10 cellular contexts compared by ENCODE assay signal in the genomic region with DNA sequence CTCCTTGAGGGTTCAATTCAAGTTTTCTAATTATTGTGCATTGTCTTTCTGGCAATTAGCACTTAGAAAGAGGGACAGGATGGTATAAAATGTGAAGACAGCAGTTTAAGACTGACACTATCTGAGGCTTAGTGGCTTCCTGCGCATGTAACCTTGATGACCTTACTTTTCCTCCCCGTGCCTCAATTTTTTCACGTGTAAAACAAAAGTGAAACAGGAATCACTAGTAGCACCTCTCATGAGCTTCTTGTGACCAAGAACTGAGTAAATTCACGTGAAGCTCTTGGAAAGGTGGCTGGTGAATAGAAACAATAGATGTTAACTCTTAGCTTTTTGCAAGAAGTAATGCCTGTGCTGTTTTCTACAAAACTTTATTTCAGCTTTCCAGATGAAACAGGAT.
A peak's percentile ranks its signal among the peaks of the same experiment; 100 is the strongest.
DNase-seq lines count a peak whose midpoint lies in the region; ATAC-seq and TF ChIP-seq lines count a peak whose summit lies in the region.
"Had no signal": no experiment of that assay in that cellular context is flagged by ENCODE, and none has a peak within 500 bp of the region (broad histone marks: within the 10 kb centered on the region; RNA-seq: fewer than 3 reads in every experiment).

No MANE protein-coding gene starts in this region.

- CTCF ChIA-PET in naive thymus-derived CD4-positive, alpha-beta T cell (lab: Charles Lee): interaction anchor here (0.7 to 2.8 kb wide), 14 partner anchors 8 to 1032 kb away, joined by 3 to 13 read pairs (median 4); no protein-coding TSS in a partner anchor

- H3K4me1 ChIP-seq in DOHH2 (ENCODE audit: control insufficient read depth, low read length) (no peaks in the 10 kb centered on the region), colonic mucosa (no peaks in the 10 kb centered on the region)
- H3K4me1 ChIP-seq in naive thymus-derived CD4-positive, alpha-beta T cell (ENCODE audit: control insufficient read depth in 2 of 2, insufficient read depth in 2 of 2, low read length in 2 of 2): peaks cover 0 to 13% of the 10 kb centered on the region in 2 donors

- H3K4me3 ChIP-seq in DOHH2 (ENCODE audit: low read length) (no peak overlapping the region), colonic mucosa (no peak overlapping the region)
- peak overlapping the region; percentile 50 for H3K4me3 ChIP-seq in naive thymus-derived CD4-positive, alpha-beta T cell (ENCODE audit: low read length)
- H3K4me3 ChIP-seq: cardiac muscle cell had no signal

- H3K27ac ChIP-seq in DOHH2 (ENCODE audit: low read depth, low read length) (no peak overlapping the region), colonic mucosa (no peak overlapping the region)
- peak overlapping the region; percentile 52 for H3K27ac ChIP-seq in naive thymus-derived CD4-positive, alpha-beta T cell (ENCODE audit: low read depth, low read length)
- H3K27ac ChIP-seq: cardiac muscle cell, neutrophil had no signal

- H3K9me3 Mint-ChIP-seq in activated naive CD8-positive, alpha-beta T cell treated with anti-CD3 and anti-CD28 coated beads, Interleukin-2, amount 10 ng/mL, durations not matched to agents 7 days and 5 days: no peaks in the 10 kb centered on the region
- H3K9me3 Mint-ChIP-seq in naive thymus-derived CD4-positive, alpha-beta T cell: no peaks in the 10 kb centered on the region
- H3K9me3 Mint-ChIP-seq: stimulated activated naive B cell treated with anti-CD40 and anti-IgM and Interleukin-4, amounts not matched to agents 10 μg/mL and 1 μg/mL and 100 μg/mL, for 72 hours had no signal

- H3K27me3 ChIP-seq in DOHH2 (ENCODE audit: control insufficient read depth, low read length) (peaks cover 7% of the 10 kb centered on the region), colonic mucosa (no peaks in the 10 kb centered on the region)
- no peaks in the 10 kb centered on the region for H3K27me3 ChIP-seq in naive thymus-derived CD4-positive, alpha-beta T cell (ENCODE audit: control insufficient read depth in 2 of 2, insufficient read depth in 2 of 2, low read length in 2 of 2)
- H3K27me3 ChIP-seq: cardiac muscle cell had no signal

- H3K4me2 ChIP-seq in DOHH2 (ENCODE audit: low read length): peak overlapping the region; percentile 58

- no peaks in the 10 kb centered on the region for H3K36me3 Mint-ChIP-seq in activated naive CD8-positive, alpha-beta T cell treated with anti-CD3 and anti-CD28 coated beads, Interleukin-2, amount 10 ng/mL, durations not matched to agents 7 days and 5 days
- no peaks in the 10 kb centered on the region for H3K36me3 Mint-ChIP-seq in naive thymus-derived CD4-positive, alpha-beta T cell
- H3K36me3 Mint-ChIP-seq: stimulated activated naive B cell treated with anti-CD40 and anti-IgM and Interleukin-4, amounts not matched to agents 10 μg/mL and 1 μg/mL and 100 μg/mL, for 72 hours had no signal

- peaks cover 11% of the 10 kb centered on the region for H3K4me1 Mint-ChIP-seq in activated naive CD8-positive, alpha-beta T cell treated with anti-CD3 and anti-CD28 coated beads, Interleukin-2, amount 10 ng/mL, durations not matched to agents 7 days and 5 days
- H3K4me1 Mint-ChIP-seq in naive thymus-derived CD4-positive, alpha-beta T cell: peaks cover 4 to 25% (median 15%) of the 10 kb centered on the region in 7 donors

- no peaks in the 10 kb centered on the region for H3K9me3 ChIP-seq in DOHH2 (ENCODE audit: control insufficient read depth, insufficient read depth, low read length)
- H3K9me3 ChIP-seq in naive thymus-derived CD4-positive, alpha-beta T cell (ENCODE audit: control insufficient read depth in 2 of 3, low read length in 3 of 3): no peaks in the 10 kb centered on the region
- no peaks in the 10 kb centered on the region for H3K9me3 ChIP-seq in colonic mucosa
- H3K9me3 ChIP-seq: neutrophil had no signal

- H3K9ac ChIP-seq in colonic mucosa (ENCODE audit: low read depth in 2 of 2, low read length in 2 of 2): no peak overlapping the region

- peaks cover 10% of the 10 kb centered on the region for H3K27me3 Mint-ChIP-seq in activated naive CD8-positive, alpha-beta T cell treated with anti-CD3 and anti-CD28 coated beads, Interleukin-2, amount 10 ng/mL, durations not matched to agents 7 days and 5 days
- peaks cover 0 to 13% (median 3%) of the 10 kb centered on the region in 5 donors for H3K27me3 Mint-ChIP-seq in naive thymus-derived CD4-positive, alpha-beta T cell

- TF ChIP-seq CTCF in DOHH2 (IDR thresholded peaks at IDR 0.05; ENCODE audit: low read depth, low read length, poor library complexity, severe bottlenecking) (no peak), colonic mucosa (IDR thresholded peaks at IDR 0.05) (no peak)

- POLR2A ChIA-PET in activated naive CD8-positive, alpha-beta T cell treated with anti-CD3 and anti-CD28 coated beads, Interleukin-2, amount 10 ng/mL, durations not matched to agents 7 days and 5 days (lab: Charles Lee): no interaction called here
- POLR2A ChIA-PET in naive thymus-derived CD4-positive, alpha-beta T cell (lab: Charles Lee): interaction anchor here (0.6 to 1.4 kb wide), 2 partner anchors 64 to 110 kb away, joined by 4 read pairs; no protein-coding TSS in a partner anchor

- no peaks in the 10 kb centered on the region for H3K9me2 ChIP-seq in DOHH2 (replicated peaks; ENCODE audit: control insufficient read depth, low read length)

- intact Hi-C loops in naive thymus-derived CD4-positive, alpha-beta T cell (cut with micrococcal nuclease): loop anchor here (1.0 to 10.0 kb wide), 11 partner anchors 107 to 1459 kb away; partner anchors contain the start of gene LMO7 (in 1 of the 2)
- intact Hi-C loops in colonic mucosa (cut with DNase I): loop anchor here (5.0 to 10.0 kb wide), 5 partner anchors 55 to 1115 kb away; no protein-coding TSS in a partner anchor

- H3K4me3 Mint-ChIP-seq in activated naive CD8-positive, alpha-beta T cell treated with anti-CD3 and anti-CD28 coated beads, Interleukin-2, amount 10 ng/mL, durations not matched to agents 7 days and 5 days: peak overlapping the region; percentile 70
- H3K4me3 Mint-ChIP-seq in naive thymus-derived CD4-positive, alpha-beta T cell: peak overlapping the region; percentile 60 to 85 (median 80)

- H3F3A ChIP-seq in DOHH2 (ENCODE audit: control insufficient read depth, insufficient read depth): no peaks in the 10 kb centered on the region

- H3K27ac Mint-ChIP-seq in activated naive CD8-positive, alpha-beta T cell treated with anti-CD3 and anti-CD28 coated beads, Interleukin-2, amount 10 ng/mL, durations not matched to agents 7 days and 5 days: peak overlapping the region; percentile 72
- H3K27ac Mint-ChIP-seq in naive thymus-derived CD4-positive, alpha-beta T cell: peak overlapping the region; percentile 72 to 92 (median 86)
- H3K27ac Mint-ChIP-seq: stimulated activated naive B cell treated with anti-CD40 and anti-IgM and Interleukin-4, amounts not matched to agents 10 μg/mL and 1 μg/mL and 100 μg/mL, for 72 hours had no signal

- ATAC-seq in HG03354 (IDR thresholded peaks at IDR 0.05; ENCODE audit: poor library complexity, severe bottlenecking, unreplicated experiment): peak; percentile 13
- peak; percentile 88 for ATAC-seq in activated naive CD8-positive, alpha-beta T cell treated with anti-CD3 and anti-CD28 coated beads, Interleukin-2, amount 10 ng/mL, durations not matched to agents 7 days and 5 days (ENCODE audit: low read depth)
- peak; percentile 81 for ATAC-seq in naive thymus-derived CD4-positive, alpha-beta T cell
- ATAC-seq: stimulated activated naive B cell treated with anti-CD40 and anti-IgM and Interleukin-4, amounts not matched to agents 10 μg/mL and 1 μg/mL and 100 μg/mL, for 72 hours had no signal

- no peaks in the 10 kb centered on the region for H4K20me1 ChIP-seq in DOHH2 (ENCODE audit: control insufficient read depth, insufficient read depth, low read depth, low read length)

- DNase-seq in activated naive CD8-positive, alpha-beta T cell treated with anti-CD3 and anti-CD28 coated beads, Interleukin-2, amount 10 ng/mL, durations not matched to agents 7 days and 5 days: no peak
- peak in 7 of 9 donors; percentile 36 to 65 (median 53) for DNase-seq in naive thymus-derived CD4-positive, alpha-beta T cell
- DNase-seq in colonic mucosa (no peak), SKM-1 (lab: John Stamatoyannopoulos, UW; ENCODE audit: unreplicated experiment) (no peak), GOT3 (lab: John Stamatoyannopoulos, UW) (no peak)

- H3K36me3 ChIP-seq in DOHH2 (ENCODE audit: control insufficient read depth, low read length) (no peaks in the 10 kb centered on the region), colonic mucosa (no peaks in the 10 kb centered on the region)
- H3K36me3 ChIP-seq in naive thymus-derived CD4-positive, alpha-beta T cell (ENCODE audit: control insufficient read depth in 2 of 3, insufficient read depth in 3 of 3, low read length in 3 of 3): no peaks in the 10 kb centered on the region
- H3K36me3 ChIP-seq: cardiac muscle cell, neutrophil had no signal

- H3K79me2 ChIP-seq in DOHH2 (ENCODE audit: control insufficient read depth, low read length): no peaks in the 10 kb centered on the region

Comparison
In these comparisons a context has a peak if more than half of its experiments do, and no peak if none do; other contexts are left out.
1. ATAC-seq: peak in every context shown above with its lines; median percentile 88 in activated naive CD8-positive, alpha-beta T cell treated with anti-CD3 and anti-CD28 coated beads, Interleukin-2, amount 10 ng/mL, durations not matched to agents 7 days and 5 days; 81 in naive thymus-derived CD4-positive, alpha-beta T cell; 13 in HG03354.
2. DNase-seq: peak in naive thymus-derived CD4-positive, alpha-beta T cell (7 of 9); none in activated naive CD8-positive, alpha-beta T cell treated with anti-CD3 and anti-CD28 coated beads, Interleukin-2, amount 10 ng/mL, durations not matched to agents 7 days and 5 days (single experiment), colonic mucosa (single experiment), SKM-1 (single experiment) and GOT3 (single experiment).